17 cellular contexts compared by ENCODE assay signal in the genomic region with DNA sequence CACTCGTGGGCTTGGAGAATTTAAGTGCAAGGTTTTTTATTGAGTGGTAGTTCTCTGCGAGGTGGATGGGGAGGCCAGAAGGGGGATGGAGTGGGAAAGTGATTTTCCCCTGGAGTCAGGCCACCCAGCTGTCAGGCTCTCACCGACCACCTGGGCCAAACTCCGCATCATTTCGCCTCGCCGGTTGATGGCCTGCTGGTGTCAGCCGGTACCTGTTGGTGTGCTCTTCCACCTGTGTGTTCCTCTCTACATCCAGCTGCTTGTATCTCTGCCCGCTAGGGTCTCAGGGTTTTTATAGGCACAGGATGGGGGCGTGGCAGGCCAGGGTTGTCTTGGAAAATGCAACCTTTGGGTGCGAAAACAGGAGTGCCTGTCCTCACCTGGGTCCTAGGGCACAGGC.
A peak's percentile ranks its signal among the peaks of the same experiment; 100 is the strongest.
DNase-seq lines count a peak whose midpoint lies in the region; ATAC-seq and TF ChIP-seq lines count a peak whose summit lies in the region.
"Had no signal": no experiment of that assay in that cellular context is flagged by ENCODE, and none has a peak within 500 bp of the region (broad histone marks: within the 10 kb centered on the region; RNA-seq: fewer than 3 reads in every experiment).

No MANE protein-coding gene starts in this region.

- H3K4me3 ChIP-seq in GM23338, result no peak overlapping the region
- H3K4me3 ChIP-seq: A549 had no signal

- H3K27me3 Mint-ChIP-seq in GM23338 (ENCODE audit: insufficient read depth, low read depth, poor library complexity) (no peaks in the 10 kb centered on the region), WTC11 (ENCODE audit: low read depth) (no peaks in the 10 kb centered on the region), glutamatergic neuron (ENCODE audit: unreplicated experiment) (peaks cover 3% of the 10 kb centered on the region), type B pancreatic cell (no peaks in the 10 kb centered on the region)
- H3K27me3 Mint-ChIP-seq: CD4-positive, alpha-beta memory T cell had no signal

- no peak overlapping the region for H3K4me3 Mint-ChIP-seq in GM23338
- H3K4me3 Mint-ChIP-seq in WTC11, result no peak overlapping the region
- H3K4me3 Mint-ChIP-seq in glutamatergic neuron (ENCODE audit: unreplicated experiment), result no peak overlapping the region
- H3K4me3 Mint-ChIP-seq in type B pancreatic cell, result no peak overlapping the region
- H3K4me3 Mint-ChIP-seq: CD4-positive, alpha-beta memory T cell had no signal

- no peaks in the 10 kb centered on the region for H3K79me2 ChIP-seq in GM23338 (replicated peaks; ENCODE audit: insufficient read depth)

- intact Hi-C loops in head of caudate nucleus (cut with DNase I), result no loop called here

- no peaks in the 10 kb centered on the region for H3K36me3 Mint-ChIP-seq in GM23338 (ENCODE audit: low read depth)
- H3K36me3 Mint-ChIP-seq in WTC11, result no peaks in the 10 kb centered on the region
- H3K36me3 Mint-ChIP-seq in glutamatergic neuron (ENCODE audit: unreplicated experiment), result no peaks in the 10 kb centered on the region
- H3K36me3 Mint-ChIP-seq in type B pancreatic cell, result no peaks in the 10 kb centered on the region
- H3K36me3 Mint-ChIP-seq: CD4-positive, alpha-beta memory T cell had no signal

- no peaks in the 10 kb centered on the region for H3K4me1 Mint-ChIP-seq in GM23338
- H3K4me1 Mint-ChIP-seq in WTC11, result peaks cover 3% of the 10 kb centered on the region; the same call in 1 of the 2 replicates
- peaks cover 9% of the 10 kb centered on the region for H3K4me1 Mint-ChIP-seq in glutamatergic neuron (ENCODE audit: low read depth, unreplicated experiment)
- H3K4me1 Mint-ChIP-seq in type B pancreatic cell (ENCODE audit: unreplicated experiment), result peaks cover 4% of the 10 kb centered on the region
- H3K4me1 Mint-ChIP-seq: CD4-positive, alpha-beta memory T cell had no signal

- no peak overlapping the region for H3K4me2 ChIP-seq in GM23338
- H3K4me2 ChIP-seq: A549 had no signal

- no peak overlapping the region for H2AFZ ChIP-seq in GM23338

- no peak overlapping the region for H3K27ac ChIP-seq in GM23338 (ENCODE audit: low read depth)
- H3K27ac ChIP-seq: A549 had no signal

- H3K27ac Mint-ChIP-seq in GM23338, result no peak overlapping the region
- no peak overlapping the region for H3K27ac Mint-ChIP-seq in WTC11
- H3K27ac Mint-ChIP-seq in glutamatergic neuron (ENCODE audit: unreplicated experiment), result peak overlapping the region; percentile 73
- no peak overlapping the region for H3K27ac Mint-ChIP-seq in type B pancreatic cell
- H3K27ac Mint-ChIP-seq: CD4-positive, alpha-beta memory T cell had no signal

- no peaks in the 10 kb centered on the region for H3K9me2 ChIP-seq in GM23338 (ENCODE audit: insufficient read depth)

- H4K20me1 ChIP-seq in GM23338 (replicated peaks; ENCODE audit: insufficient read depth), result no peaks in the 10 kb centered on the region

- H3F3A ChIP-seq in GM23338 (replicated peaks; ENCODE audit: low read depth), result no peaks in the 10 kb centered on the region

- DNase-seq in GM23338 (ENCODE audit: low spot score) (no peak), WTC11 (ENCODE audit: low spot score) (peak; percentile 11), glutamatergic neuron (peak; percentile 15), type B pancreatic cell (ENCODE audit: extremely low spot score, unreplicated experiment) (no peak), medulla oblongata (ENCODE audit: extremely low spot score) (no peak), head of caudate nucleus (no peak)
- DNase-seq: 8988T, AML-193, C1 segment of cervical spinal cord, Calu3, COR-L47, DMS79 treated with DMSO at 0.1 percent for 48 hours, GF-D8 had no signal

- CTCF ChIA-PET in WTC11 (lab: Charles Lee), result no interaction called here

- H3K27me3 ChIP-seq in GM23338 (ENCODE audit: insufficient read depth), result no peaks in the 10 kb centered on the region

- no peaks in the 10 kb centered on the region for H3K4me1 ChIP-seq in GM23338 (ENCODE audit: insufficient read depth)
- H3K4me1 ChIP-seq: A549 had no signal

- POLR2A ChIA-PET in WTC11 (lab: Charles Lee), result no interaction called here

- TF ChIP-seq CTCF in GM23338 (conservative IDR thresholded peaks at IDR 0.05; ENCODE audit: low read depth in 2 of 2), result no peak
- TF ChIP-seq CTCF in WTC11 (IDR thresholded peaks at IDR 0.05), result no peak
- TF ChIP-seq CTCF in glutamatergic neuron (IDR thresholded peaks at IDR 0.05; ENCODE audit: partially characterized antibody, unreplicated experiment), result no peak
- TF ChIP-seq CTCF in type B pancreatic cell (conservative IDR thresholded peaks at IDR 0.05), result peak; percentile 6

- ATAC-seq in GM23338 (peak; percentile 51; the same call in 2 of the 3 replicates), WTC11 (peak; percentile 50), GM21717 (IDR thresholded peaks at IDR 0.05; ENCODE audit: unreplicated experiment) (no peak)
- ATAC-seq: HCT116 had no signal

- H3K9me3 Mint-ChIP-seq in GM23338 (no peaks in the 10 kb centered on the region), WTC11 (no peaks in the 10 kb centered on the region), glutamatergic neuron (ENCODE audit: unreplicated experiment) (no peaks in the 10 kb centered on the region), type B pancreatic cell (no peaks in the 10 kb centered on the region)
- H3K9me3 Mint-ChIP-seq: CD4-positive, alpha-beta memory T cell had no signal

- H3K36me3 ChIP-seq in GM23338 (ENCODE audit: insufficient read depth), result no peaks in the 10 kb centered on the region

TF ChIP-seq in GM23338, 12 proteins besides CTCF, POLR2A, EP300 and RAD21:
- TF ChIP-seq JUNB (IDR thresholded peaks at IDR 0.05; ENCODE audit: unreplicated experiment), result no peak
- no peak for TF ChIP-seq NANOG (IDR thresholded peaks at IDR 0.05; ENCODE audit: borderline replicate concordance)
- TF ChIP-seq POLR2AphosphoS5 (IDR thresholded peaks at IDR 0.05; ENCODE audit: low read depth), result no peak
TF ChIP-seq in GM23338: peak in this region for 0.

TF ChIP-seq in WTC11, 78 proteins besides CTCF, POLR2A, EP300 and RAD21 (continues in another document):
- TF ChIP-seq EMX1 (CRISPR knock-in tag; IDR thresholded peaks at IDR 0.05) (no peak), ARID4B (CRISPR knock-in tag; IDR thresholded peaks at IDR 0.05; ENCODE audit: borderline replicate concordance) (no peak), TEAD4 (CRISPR knock-in tag; IDR thresholded peaks at IDR 0.05) (no peak), OVOL2 (CRISPR knock-in tag; IDR thresholded peaks at IDR 0.05; ENCODE audit: borderline replicate concordance) (no peak), AFF4 (CRISPR knock-in tag; IDR thresholded peaks at IDR 0.05; ENCODE audit: borderline replicate concordance) (no peak), CBFB (CRISPR knock-in tag; IDR thresholded peaks at IDR 0.05; ENCODE audit: low read depth) (no peak), ZBTB21 (CRISPR knock-in tag; IDR thresholded peaks at IDR 0.05; ENCODE audit: borderline replicate concordance) (no peak)

Comparison
In these comparisons a context has a peak if more than half of its experiments do, and no peak if none do; other contexts are left out.
1. DNase-seq: peak in WTC11 (single experiment) and glutamatergic neuron (single experiment); none in GM23338 (single experiment), type B pancreatic cell (single experiment), medulla oblongata (single experiment) and head of caudate nucleus (0 of 42).